Comparison of ENCODE assay signal across 22 cellular contexts in genomic region chr5:132327278-132327959, GRCh38. TPM values are rescaled to one million over a fixed set of nuclear protein-coding genes. Genes with fewer than 3 reads are reported as not detected.
DNase-seq lines count a peak whose midpoint lies in the region; ATAC-seq and TF ChIP-seq lines count a peak whose summit lies in the region.
"Had no signal": no experiment of that assay in that cellular context is flagged by ENCODE, and none has a peak within 500 bp of the region (broad histone marks: within the 10 kb centered on the region; RNA-seq: fewer than 3 reads in every experiment).

No MANE protein-coding gene starts in this region.

- peaks cover 0 to 32% (median 11%) of the 10 kb centered on the region in 5 donors for H3K36me3 Mint-ChIP-seq in naive thymus-derived CD4-positive, alpha-beta T cell

- no peaks in the 10 kb centered on the region for H3K27me3 Mint-ChIP-seq in naive thymus-derived CD4-positive, alpha-beta T cell
- H3K27me3 Mint-ChIP-seq: activated CD4-positive, alpha-beta T cell treated with anti-CD3 and anti-CD28 coated beads, Interleukin-2, amount 10 ng/mL, durations not matched to agents 24 days and 14 days; activated naive CD8-positive, alpha-beta T cell treated with anti-CD3 and anti-CD28 coated beads for 36 hours had no signal

- DNase-seq in GM04503 (ENCODE audit: low read depth) (peak; percentile 21), fibroblast of pulmonary artery (ENCODE audit: low read depth) (peak; percentile 50), sciatic nerve (ENCODE audit: low spot score) (no peak), middle frontal gyrus (ENCODE audit: extremely low spot score, low spot score) (no peak), HuH-7.5 (ENCODE audit: low spot score) (no peak)
- no peak for DNase-seq in naive thymus-derived CD4-positive, alpha-beta T cell
- DNase-seq: activated CD4-positive, alpha-beta T cell treated with anti-CD3 and anti-CD28 coated beads, Interleukin-2, amount 10 ng/mL, durations not matched to agents 24 days and 14 days; activated naive CD8-positive, alpha-beta T cell treated with anti-CD3 and anti-CD28 coated beads for 36 hours; C1 segment of cervical spinal cord; DMS 273 treated with DMSO at 0.1 percent for 48 hours; head of caudate nucleus; KBM-7; left ventricle myocardium superior; NCI-H187; stimulated activated CD4-positive, alpha-beta T cell treated with anti-CD3 and anti-CD28 coated beads, Interleukin-4, amount 100 ng/mL, for 1 hour; stomach; SW 1271; upper lobe of left lung had no signal

- H3K4me3 ChIP-seq in fibroblast of pulmonary artery (replicated peaks; ENCODE audit: low read depth, low read length), result no peak overlapping the region
- no peak overlapping the region for H3K4me3 ChIP-seq in naive thymus-derived CD4-positive, alpha-beta T cell (ENCODE audit: low read length)
- H3K4me3 ChIP-seq: cardiac muscle cell, GM12878, stomach, upper lobe of left lung had no signal

- ATAC-seq in sciatic nerve, result peak; percentile 48
- ATAC-seq in naive thymus-derived CD4-positive, alpha-beta T cell, result no peak
- ATAC-seq: GM12878, left ventricle myocardium superior had no signal

- intact Hi-C loops in sciatic nerve (cut with DNase I), result no loop called here
- intact Hi-C loops in naive thymus-derived CD4-positive, alpha-beta T cell (cut with micrococcal nuclease), result no loop called here

- no peaks in the 10 kb centered on the region for H3K4me1 ChIP-seq in naive thymus-derived CD4-positive, alpha-beta T cell (ENCODE audit: control insufficient read depth in 2 of 2, insufficient read depth in 2 of 2, low read length in 2 of 2)
- H3K4me1 ChIP-seq: upper lobe of left lung had no signal

- H3K9me3 ChIP-seq in naive thymus-derived CD4-positive, alpha-beta T cell (ENCODE audit: control insufficient read depth in 2 of 3, low read length in 3 of 3), result no peaks in the 10 kb centered on the region
- H3K9me3 ChIP-seq: stomach, upper lobe of left lung had no signal

- H3K4me3 Mint-ChIP-seq in naive thymus-derived CD4-positive, alpha-beta T cell, result no peak overlapping the region
- H3K4me3 Mint-ChIP-seq: activated CD4-positive, alpha-beta T cell treated with anti-CD3 and anti-CD28 coated beads, Interleukin-2, amount 10 ng/mL, durations not matched to agents 24 days and 14 days; activated naive CD8-positive, alpha-beta T cell treated with anti-CD3 and anti-CD28 coated beads for 36 hours had no signal

- H3K4me1 Mint-ChIP-seq in naive thymus-derived CD4-positive, alpha-beta T cell, result no peaks in the 10 kb centered on the region
- H3K4me1 Mint-ChIP-seq: activated CD4-positive, alpha-beta T cell treated with anti-CD3 and anti-CD28 coated beads, Interleukin-2, amount 10 ng/mL, durations not matched to agents 24 days and 14 days; activated naive CD8-positive, alpha-beta T cell treated with anti-CD3 and anti-CD28 coated beads for 36 hours had no signal

- CTCF ChIA-PET in naive thymus-derived CD4-positive, alpha-beta T cell (lab: Charles Lee), result no interaction called here

- no peaks in the 10 kb centered on the region for H3K9me3 Mint-ChIP-seq in naive thymus-derived CD4-positive, alpha-beta T cell
- H3K9me3 Mint-ChIP-seq: activated CD4-positive, alpha-beta T cell treated with anti-CD3 and anti-CD28 coated beads, Interleukin-2, amount 10 ng/mL, durations not matched to agents 24 days and 14 days; activated naive CD8-positive, alpha-beta T cell treated with anti-CD3 and anti-CD28 coated beads for 36 hours; activated T-helper 2 cell treated with anti-CD3 and anti-CD28 coated beads, Interferon-gamma antibody, Interleukin-2, Interleukin-4, amounts not matched to agents 10 μg/mL and 5 μg/mL and 100 μg/mL, durations not matched to agents 14 hours and 24 hours and 36 hours had no signal

- no peaks in the 10 kb centered on the region for H3K27me3 ChIP-seq in naive thymus-derived CD4-positive, alpha-beta T cell (ENCODE audit: control insufficient read depth in 2 of 2, insufficient read depth in 2 of 2, low read length in 2 of 2)
- H3K27me3 ChIP-seq: cardiac muscle cell, stomach, upper lobe of left lung had no signal

- TF ChIP-seq CTCF in VCaP (conservative IDR thresholded peaks at IDR 0.05) (no peak), fibroblast of pulmonary artery (IDR thresholded peaks at IDR 0.05; ENCODE audit: low read length, missing control alignments) (no peak)

- no peak overlapping the region for H3K27ac Mint-ChIP-seq in naive thymus-derived CD4-positive, alpha-beta T cell
- H3K27ac Mint-ChIP-seq: activated CD4-positive, alpha-beta T cell treated with anti-CD3 and anti-CD28 coated beads, Interleukin-2, amount 10 ng/mL, durations not matched to agents 24 days and 14 days; activated naive CD8-positive, alpha-beta T cell treated with anti-CD3 and anti-CD28 coated beads for 36 hours; activated T-helper 2 cell treated with anti-CD3 and anti-CD28 coated beads, Interferon-gamma antibody, Interleukin-2, Interleukin-4, amounts not matched to agents 10 μg/mL and 5 μg/mL and 100 μg/mL, durations not matched to agents 14 hours and 24 hours and 36 hours had no signal

- H3K27ac ChIP-seq in VCaP, result peak overlapping the region; percentile 77
- no peak overlapping the region for H3K27ac ChIP-seq in naive thymus-derived CD4-positive, alpha-beta T cell (ENCODE audit: low read depth, low read length)
- H3K27ac ChIP-seq: cardiac muscle cell, stomach, upper lobe of left lung had no signal

- H3K36me3 ChIP-seq in naive thymus-derived CD4-positive, alpha-beta T cell (ENCODE audit: control insufficient read depth in 2 of 3, insufficient read depth in 3 of 3, low read length in 3 of 3), result no peaks in the 10 kb centered on the region
- H3K36me3 ChIP-seq: cardiac muscle cell had no signal

- POLR2A ChIA-PET in naive thymus-derived CD4-positive, alpha-beta T cell (lab: Charles Lee), result no interaction called here

RNA-seq across cellular contexts. Expression of gene SLC22A4, which starts 33.2 kb away (rescaled TPM):
- 5.7 TPM for total RNA-seq in sciatic nerve
- 1 to 10 TPM in 2 of 5 experiments, under 1 TPM in 1, not detected in 2; 0.29 to 7.5 (median 1.1) TPM for total RNA-seq in naive thymus-derived CD4-positive, alpha-beta T cell
- polyA plus RNA-seq in naive thymus-derived CD4-positive, alpha-beta T cell, result not detected

RNA-seq across cellular contexts. Expression of gene SLC22A5, which starts 42.1 kb away (rescaled TPM):
- total RNA-seq in sciatic nerve, result 16.0 TPM
- total RNA-seq in naive thymus-derived CD4-positive, alpha-beta T cell, result 10 to 100 TPM in 1 of 5 experiments, 1 to 10 TPM in 4; 6.8 to 10.8 (median 8.0) TPM
- polyA plus RNA-seq in naive thymus-derived CD4-positive, alpha-beta T cell, result 1 to 10 TPM; 1.8 to 3.6 TPM

Comparison
In these comparisons a context has a peak if more than half of its experiments do, and no peak if none do; other contexts are left out.
1. DNase-seq: peak in GM04503 (single experiment) and fibroblast of pulmonary artery (single experiment); none in sciatic nerve (single experiment), middle frontal gyrus (single experiment), HuH-7.5 (single experiment) and naive thymus-derived CD4-positive, alpha-beta T cell (0 of 9).